In genomic region chr10:101781984-101782810, GRCh38 we compare ENCODE assay signal across 8 cellular contexts. TPM values are rescaled to one million over a fixed set of nuclear protein-coding genes. Genes with fewer than 3 reads are reported as not detected.
DNase-seq lines count a peak whose midpoint lies in the region; TF ChIP-seq lines count a peak whose summit lies in the region.

No MANE protein-coding gene starts in this region.

- peak overlapping the region; percentile 52 for H3K27ac ChIP-seq in CD8-positive, alpha-beta memory T cell (ENCODE audit: low read depth, low read length)
- H3K27ac ChIP-seq in OCI-LY1 (ENCODE audit: low read depth, low read length, poor library complexity, severe bottlenecking) (peak overlapping the region; percentile 59), neuronal stem cell (replicated peaks; ENCODE audit: low read length) (no peak overlapping the region)

- H3K9ac ChIP-seq in OCI-LY1 (ENCODE audit: low read length) (peak overlapping the region; percentile 83), endocrine pancreas (ENCODE audit: control insufficient read depth, insufficient read depth, low read length) (peak overlapping the region; percentile 82), neuronal stem cell (ENCODE audit: low read depth, low read length, poor library complexity) (peak overlapping the region; percentile 21)

- H3K79me2 ChIP-seq in OCI-LY1 (ENCODE audit: insufficient read depth, low read length): no peaks in the 10 kb centered on the region

- peaks cover 14% of the 10 kb centered on the region for H3K27me3 ChIP-seq in CD8-positive, alpha-beta memory T cell (ENCODE audit: insufficient read depth, low read length, poor library complexity, severe bottlenecking)
- H3K27me3 ChIP-seq in OCI-LY1 (ENCODE audit: insufficient read depth, low read length) (no peaks in the 10 kb centered on the region), endocrine pancreas (ENCODE audit: control insufficient read depth, insufficient read depth, low read length) (no peaks in the 10 kb centered on the region), neuronal stem cell (ENCODE audit: control insufficient read depth in 3 of 3, insufficient read depth in 3 of 3, low read depth in 1 of 3, low read length in 3 of 3) (peaks cover 0 to 27% (median 23%) of the 10 kb centered on the region in 3 experiments)

- H4K91ac ChIP-seq in neuronal stem cell (ENCODE audit: low read depth, low read length, poor library complexity): no peak overlapping the region

- H3K23ac ChIP-seq in neuronal stem cell (ENCODE audit: low read depth, low read length, poor library complexity): peak overlapping the region; percentile 0

- peaks cover 54% of the 10 kb centered on the region for H3K4me1 ChIP-seq in CD8-positive, alpha-beta memory T cell (ENCODE audit: insufficient read depth, low read length)
- H3K4me1 ChIP-seq in OCI-LY1 (ENCODE audit: insufficient read depth, low read length, severe bottlenecking): peaks cover 45% of the 10 kb centered on the region
- no peaks in the 10 kb centered on the region for H3K4me1 ChIP-seq in endocrine pancreas (ENCODE audit: control insufficient read depth, insufficient read depth, low read length)
- H3K4me1 ChIP-seq in neuronal stem cell (ENCODE audit: control insufficient read depth in 2 of 2, insufficient read depth in 1 of 2, low read depth in 1 of 2, low read length in 2 of 2): peaks cover 12 to 31% of the 10 kb centered on the region in 2 donors

- no peaks in the 10 kb centered on the region for H3K9me2 ChIP-seq in OCI-LY1 (ENCODE audit: low read depth, low read length)

- peak overlapping the region; percentile 13 for H2AK5ac ChIP-seq in neuronal stem cell (ENCODE audit: low read depth, low read length)

- TF ChIP-seq CTCF in OCI-LY1 (IDR thresholded peaks at IDR 0.05; ENCODE audit: low read length): no peak

- CTCF ChIA-PET in CD8-positive, alpha-beta memory T cell (lab: Charles Lee): interaction anchor here (0.9 to 2.7 kb wide), 20 partner anchors 11 to 621 kb away, joined by 3 to 27 read pairs (median 5); partner anchors contain the start of genes DPCD, OGA and POLL

- H3K4me1 Mint-ChIP-seq in CD8-positive, alpha-beta memory T cell: peaks cover 55 to 86% (median 63%) of the 10 kb centered on the region in 3 donors

- H2BK15ac ChIP-seq in neuronal stem cell (ENCODE audit: low read length): no peak overlapping the region

- no peak overlapping the region for H3K18ac ChIP-seq in neuronal stem cell (ENCODE audit: low read length)

- POLR2A ChIA-PET in CD8-positive, alpha-beta memory T cell (lab: Charles Lee): interaction anchor here (4.6 kb wide), 1 partner anchor 36 kb away, joined by 24 read pairs; the partner anchor contains the start of gene OGA

- H4K8ac ChIP-seq in neuronal stem cell (ENCODE audit: low read depth, low read length): no peak overlapping the region

- no peaks in the 10 kb centered on the region for H3K9me3 Mint-ChIP-seq in CD8-positive, alpha-beta memory T cell

- no peak overlapping the region for H2BK120ac ChIP-seq in neuronal stem cell (ENCODE audit: low read depth, low read length)

- H3K27ac Mint-ChIP-seq in CD8-positive, alpha-beta memory T cell: peak overlapping the region in 5 of 8 donors; percentile 55 to 98 (median 84)

- DNase-seq in CD8-positive, alpha-beta memory T cell: peak in 1 of 5 donors; percentile 44
- DNase-seq in neuronal stem cell (ENCODE audit: low spot score) (no peak), SIG-M5 (lab: John Stamatoyannopoulos, UW) (no peak), NCI-H69 (lab: John Stamatoyannopoulos, UW) (no peak), NCI-H510A (lab: John Stamatoyannopoulos, UW) (no peak), H4 (ENCODE audit: low spot score) (no peak)

- H3K4ac ChIP-seq in neuronal stem cell (ENCODE audit: low read length): no peak overlapping the region

- H2BK12ac ChIP-seq in neuronal stem cell (ENCODE audit: low read length): peak overlapping the region; percentile 18

- H4K20me1 ChIP-seq in OCI-LY1 (ENCODE audit: insufficient read depth, low read length): no peaks in the 10 kb centered on the region

- H2AFZ ChIP-seq in OCI-LY1 (ENCODE audit: low read length): no peak overlapping the region
- peak overlapping the region; percentile 89 for H2AFZ ChIP-seq in neuronal stem cell (ENCODE audit: low read length)

- H3F3A ChIP-seq in OCI-LY1 (ENCODE audit: insufficient read depth, low read length): no peaks in the 10 kb centered on the region

- no peaks in the 10 kb centered on the region for H3K9me3 ChIP-seq in CD8-positive, alpha-beta memory T cell (ENCODE audit: low read length)
- no peaks in the 10 kb centered on the region for H3K9me3 ChIP-seq in OCI-LY1 (ENCODE audit: low read length)
- no peaks in the 10 kb centered on the region for H3K9me3 ChIP-seq in endocrine pancreas (ENCODE audit: control insufficient read depth, low read length)
- no peaks in the 10 kb centered on the region for H3K9me3 ChIP-seq in neuronal stem cell (replicated peaks in 1 of 2; ENCODE audit: control insufficient read depth in 2 of 2, insufficient read depth in 1 of 2, low read depth in 1 of 2, low read length in 2 of 2)

- H3K36me3 Mint-ChIP-seq in CD8-positive, alpha-beta memory T cell: peaks cover 0 to 34% (median 6%) of the 10 kb centered on the region in 3 donors

- H3K14ac ChIP-seq in neuronal stem cell (ENCODE audit: low read length): no peak overlapping the region

- peaks cover 15 to 20% of the 10 kb centered on the region in 2 donors for H3K27me3 Mint-ChIP-seq in CD8-positive, alpha-beta memory T cell

- peak overlapping the region; percentile 67 for H3K4me3 ChIP-seq in CD8-positive, alpha-beta memory T cell (ENCODE audit: low read length)
- H3K4me3 ChIP-seq in OCI-LY1 (ENCODE audit: low read depth, low read length, poor library complexity, severe bottlenecking) (peak overlapping the region; percentile 82), endocrine pancreas (ENCODE audit: control insufficient read depth, insufficient read depth, low read length) (no peak overlapping the region), neuronal stem cell (ENCODE audit: low read length in 2 of 2) (peak overlapping the region; percentile 74 to 91)

- no CpG with 5 or more reads among the region's 17 CpGs for WGBS in neuronal stem cell (ENCODE audit: extremely low coverage in 2 of 2, insufficient read length in 2 of 2, insufficient replicate concordance in 1 of 2), 2 donors

- H2BK5ac ChIP-seq in neuronal stem cell (ENCODE audit: low read length): peak overlapping the region; percentile 45

- H3K36me3 ChIP-seq in CD8-positive, alpha-beta memory T cell (ENCODE audit: insufficient read depth, low read length): peaks cover 11% of the 10 kb centered on the region
- H3K36me3 ChIP-seq in OCI-LY1 (ENCODE audit: insufficient read depth, low read length): peaks cover 18% of the 10 kb centered on the region
- no peaks in the 10 kb centered on the region for H3K36me3 ChIP-seq in endocrine pancreas (ENCODE audit: control insufficient read depth, insufficient read depth, low read length)
- H3K36me3 ChIP-seq in neuronal stem cell (replicated peaks in 1 of 2; ENCODE audit: control insufficient read depth in 2 of 2, insufficient read depth in 2 of 2, low read length in 2 of 2): peaks cover 14 to 34% of the 10 kb centered on the region in 2 donors

- H3K79me1 ChIP-seq in neuronal stem cell (ENCODE audit: low read depth, low read length): peaks cover 1% of the 10 kb centered on the region

- peak overlapping the region; percentile 91 to 100 (median 99) for H3K4me3 Mint-ChIP-seq in CD8-positive, alpha-beta memory T cell

- H3K4me2 ChIP-seq in OCI-LY1 (ENCODE audit: low read length) (peak overlapping the region; percentile 85), neuronal stem cell (ENCODE audit: insufficient read depth, low read length, poor library complexity, severe bottlenecking) (peak overlapping the region; percentile 84)

RNA-seq across cellular contexts. Expression of gene NPM3, which starts 1.0 kb away (rescaled TPM):
- total RNA-seq in CD8-positive, alpha-beta memory T cell: 100 to 1,000 TPM; 209 to 217 TPM
- 7.5 TPM for polyA plus RNA-seq in CD8-positive, alpha-beta memory T cell
- polyA plus RNA-seq in neuronal stem cell (2013, experiment 1 of 2): 105 TPM
- polyA plus RNA-seq in neuronal stem cell (2013, experiment 2 of 2): 108 TPM
- total RNA-seq in H4 (2014; rRNA removed; shearing (Covaris generic)): 98.0 and 99.4 TPM in 2 replicates

RNA-seq across cellular contexts. Expression of gene FGF8, which starts 6.3 kb away (rescaled TPM):
- not detected for total RNA-seq in CD8-positive, alpha-beta memory T cell
- polyA plus RNA-seq in CD8-positive, alpha-beta memory T cell: not detected
- polyA plus RNA-seq in neuronal stem cell (2013, experiment 1 of 2): 91.9 TPM
- 86.1 TPM for polyA plus RNA-seq in neuronal stem cell (2013, experiment 2 of 2)
- total RNA-seq in H4 (2014; rRNA removed; shearing (Covaris generic)): not detected in 2 replicates

RNA-seq across cellular contexts. Expression of gene OGA, which starts 36.0 kb away (rescaled TPM):
- 100 to 1,000 TPM in 1 of 2 experiments, 10 to 100 TPM in 1; 95.8 to 109 TPM for total RNA-seq in CD8-positive, alpha-beta memory T cell
- 45.7 TPM for polyA plus RNA-seq in CD8-positive, alpha-beta memory T cell
- 74.9 TPM for polyA plus RNA-seq in neuronal stem cell (2013, experiment 1 of 2)
- polyA plus RNA-seq in neuronal stem cell (2013, experiment 2 of 2): 76.0 TPM
- total RNA-seq in H4 (2014; rRNA removed; shearing (Covaris generic)): 42.8 and 45.3 TPM in 2 replicates

Comparison
In these comparisons a context has a peak if more than half of its experiments do, and no peak if none do; other contexts are left out.
1. H3K9ac ChIP-seq: peak in every context shown above with its lines; median percentile 83 in OCI-LY1; 82 in endocrine pancreas; 21 in neuronal stem cell.